Comparison of ENCODE assay signal across 21 cellular contexts in genomic region chr3:172197344-172197743, GRCh38.
A peak's percentile ranks its signal among the peaks of the same experiment; 100 is the strongest.
DNase-seq lines count a peak whose midpoint lies in the region; ATAC-seq, FAIRE-seq and TF ChIP-seq lines count a peak whose summit lies in the region.
"Had no signal": no experiment of that assay in that cellular context is flagged by ENCODE, and none has a peak within 500 bp of the region (broad histone marks: within the 10 kb centered on the region; RNA-seq: fewer than 3 reads in every experiment).

No MANE protein-coding gene starts in this region.

- H3K4me1 ChIP-seq in A549 (peaks cover 67% of the 10 kb centered on the region), ACC112 (ENCODE audit: control insufficient read depth, insufficient read depth, low read length, unreplicated experiment) (peaks cover 54% of the 10 kb centered on the region), smooth muscle cell (ENCODE audit: low read depth) (peaks cover 30% of the 10 kb centered on the region)

- POLR2A ChIA-PET in A549 (lab: Yijun Ruan, JAX), result no interaction called here

- H3K9me3 ChIP-seq in A549 (no peaks in the 10 kb centered on the region), smooth muscle cell (replicated peaks; ENCODE audit: low read depth) (no peaks in the 10 kb centered on the region)
- H3K9me3 ChIP-seq: BE2C, Caco-2 had no signal

- TF ChIP-seq CTCF in A549 (IDR thresholded peaks at IDR 0.05) (no peak), smooth muscle cell (IDR thresholded peaks at IDR 0.05; ENCODE audit: borderline replicate concordance, insufficient read depth, poor library complexity, severe bottlenecking) (no peak)

- FAIRE-seq in A549 (lab: Jason Lieb, UNC) (no peak), H54 (lab: Jason Lieb, UNC) (peak; percentile 6)
- FAIRE-seq: D721Med, GM12878 had no signal

- H3K27ac ChIP-seq in A549, result peak overlapping the region; percentile 11 to 16; a peak in 1 of 6 replicates
- peak overlapping the region; percentile 39; the same call in 1 of the 2 replicates for H3K27ac ChIP-seq in ACC112 (ENCODE audit: low read depth, low read length)
- peak overlapping the region; percentile 59 for H3K27ac ChIP-seq in smooth muscle cell (ENCODE audit: low read depth)
- H3K27ac ChIP-seq: BLaER1 treated with 17β-estradiol and CSF1 and Interleukin-3, amounts not matched to agents 10 nM and 100 nM had no signal

- TF ChIP-seq POLR2A in A549 (IDR thresholded peaks at IDR 0.05; ENCODE audit: low read length), result no peak
- no peak for TF ChIP-seq POLR2A in H54 (IDR thresholded peaks at IDR 0.05; ENCODE audit: low read depth, low read length)

- DNase-seq in A549 (ENCODE audit: low read depth in 1 of 2, low spot score in 1 of 2), result no peak
- DNase-seq in H54 (ENCODE audit: insufficient read length, low spot score), result no peak
- no peak for DNase-seq in smooth muscle cell (lab: John Stamatoyannopoulos, UW; ENCODE audit: unreplicated experiment)
- no peak for DNase-seq in NCI-H69 (lab: John Stamatoyannopoulos, UW)
- DNase-seq: ACHN; AML-193; BE2C; Caco-2; CD8-positive, alpha-beta T cell; DMS 273 treated with DMSO at 0.1 percent for 48 hours; DMS79; EL; GDM1; GOT3; H7; HCEC 1CT had no signal

- peaks cover 55% of the 10 kb centered on the region for H4K20me1 ChIP-seq in smooth muscle cell (ENCODE audit: low read depth)

- no peaks in the 10 kb centered on the region for H3K27me3 ChIP-seq in ACC112 (ENCODE audit: insufficient read depth, low read length)
- H3K27me3 ChIP-seq in smooth muscle cell (ENCODE audit: low read depth), result no peaks in the 10 kb centered on the region
- H3K27me3 ChIP-seq: BE2C; BLaER1 treated with 17β-estradiol and CSF1 and Interleukin-3, amounts not matched to agents 10 nM and 100 nM had no signal

- ATAC-seq in A549 (no peak), HG03342 (IDR thresholded peaks at IDR 0.05; ENCODE audit: unreplicated experiment) (no peak)
- ATAC-seq: CD8-positive, alpha-beta T cell; GM12878 had no signal

- H3F3A ChIP-seq in smooth muscle cell (ENCODE audit: low read depth), result peaks cover 49% of the 10 kb centered on the region

- TF ChIP-seq RAD21 in A549 (conservative IDR thresholded peaks at IDR 0.05 in 1 of 2, IDR thresholded peaks at IDR 0.05 in 1 of 2), result no peak

- CTCF ChIA-PET in A549 (lab: Yijun Ruan, JAX), result no interaction called here

- H3K9ac ChIP-seq in smooth muscle cell (ENCODE audit: low read depth), result no peak overlapping the region
- H3K9ac ChIP-seq: BLaER1 treated with 17β-estradiol and CSF1 and Interleukin-3, amounts not matched to agents 10 nM and 100 nM had no signal

- TF ChIP-seq EP300 in A549 (IDR thresholded peaks at IDR 0.05), result no peak

- H3K4me2 ChIP-seq in A549 (no peak overlapping the region), smooth muscle cell (no peak overlapping the region)
- H3K4me2 ChIP-seq: BLaER1 treated with 17β-estradiol and CSF1 and Interleukin-3, amounts not matched to agents 10 nM and 100 nM had no signal

- H3K79me2 ChIP-seq in ACC112 (ENCODE audit: control insufficient read depth, insufficient read depth, low read length, unreplicated experiment), result peaks cover 76% of the 10 kb centered on the region
- peaks cover 86% of the 10 kb centered on the region for H3K79me2 ChIP-seq in smooth muscle cell (ENCODE audit: low read depth)

- H2AFZ ChIP-seq in ACC112 (ENCODE audit: low read length, unreplicated experiment), result no peak overlapping the region
- H2AFZ ChIP-seq in smooth muscle cell (ENCODE audit: low read depth), result no peak overlapping the region

- H3K4me3 ChIP-seq in A549 (no peak overlapping the region), ACC112 (ENCODE audit: low read depth, low read length) (no peak overlapping the region), smooth muscle cell (no peak overlapping the region)
- H3K4me3 ChIP-seq: BLaER1 treated with 17β-estradiol and CSF1 and Interleukin-3, amounts not matched to agents 10 nM and 100 nM; GM12878 had no signal

- peaks cover 6% of the 10 kb centered on the region; the same call in 1 of the 2 replicates for H3K36me3 ChIP-seq in ACC112 (ENCODE audit: insufficient read depth, low read length)
- H3K36me3 ChIP-seq in smooth muscle cell (ENCODE audit: low read depth), result no peaks in the 10 kb centered on the region
- H3K36me3 ChIP-seq: BE2C had no signal

- 93% methylated on average over 3 of the region's 3 CpGs for WGBS in A549 (ENCODE audit: missing lambda C conversion rate)
- WGBS in smooth muscle cell (ENCODE audit: low lambda C conversion rate), result 98% methylated on average over 3 of the region's 3 CpGs

TF ChIP-seq in A549, 52 proteins besides CTCF, POLR2A, EP300 and RAD21:
- no peak for TF ChIP-seq ZFP36 (IDR thresholded peaks at IDR 0.05; ENCODE audit: borderline replicate concordance, partially characterized antibody)
- TF ChIP-seq KDM5A (IDR thresholded peaks at IDR 0.05), result no peak
- no peak for TF ChIP-seq RNF2 (IDR thresholded peaks at IDR 0.05; ENCODE audit: borderline replicate concordance, low read depth)
- no peak for TF ChIP-seq FOSL2 (IDR thresholded peaks at IDR 0.05)
- TF ChIP-seq FOSL2 (CRISPR knock-in tag; IDR thresholded peaks at IDR 0.05), result no peak
- TF ChIP-seq RARB (CRISPR knock-in tag; IDR thresholded peaks at IDR 0.05), result no peak
- TF ChIP-seq EHF (CRISPR knock-in tag; IDR thresholded peaks at IDR 0.05), result no peak
- no peak for TF ChIP-seq E2F6 (IDR thresholded peaks at IDR 0.05; ENCODE audit: borderline replicate concordance, low read depth)
- no peak for TF ChIP-seq NPAS2 (CRISPR knock-in tag; IDR thresholded peaks at IDR 0.05; ENCODE audit: borderline replicate concordance)
- no peak for TF ChIP-seq FOSB (CRISPR knock-in tag; IDR thresholded peaks at IDR 0.05)
- no peak for TF ChIP-seq JUN (IDR thresholded peaks at IDR 0.05)
- TF ChIP-seq HEYL (CRISPR knock-in tag; IDR thresholded peaks at IDR 0.05), result no peak
- no peak for TF ChIP-seq NR3C1 (IDR thresholded peaks at IDR 0.05)
- TF ChIP-seq JUNB (IDR thresholded peaks at IDR 0.05), result no peak
